In genomic region chr12:45727301-45727993, GRCh38 we compare ENCODE assay signal across 1 cellular context.
TF ChIP-seq lines count a peak whose summit lies in the region.

No MANE protein-coding gene starts in this region.

TF ChIP-seq in HEK293, 187 proteins besides CTCF, POLR2A, EP300 and RAD21 (continued from another document and continues in another):
- TF ChIP-seq ZNF398 (tag by site-specific recombination; IDR thresholded peaks at IDR 0.05) = peak; percentile 67; the same call in 1 of the 2 replicates
- no peak for TF ChIP-seq SCRT1 (tag by site-specific recombination; IDR thresholded peaks at IDR 0.05; ENCODE audit: borderline replicate concordance)
- TF ChIP-seq ZNF596 (tag by site-specific recombination; IDR thresholded peaks at IDR 0.05) = no peak
- TF ChIP-seq, protein P1, sequence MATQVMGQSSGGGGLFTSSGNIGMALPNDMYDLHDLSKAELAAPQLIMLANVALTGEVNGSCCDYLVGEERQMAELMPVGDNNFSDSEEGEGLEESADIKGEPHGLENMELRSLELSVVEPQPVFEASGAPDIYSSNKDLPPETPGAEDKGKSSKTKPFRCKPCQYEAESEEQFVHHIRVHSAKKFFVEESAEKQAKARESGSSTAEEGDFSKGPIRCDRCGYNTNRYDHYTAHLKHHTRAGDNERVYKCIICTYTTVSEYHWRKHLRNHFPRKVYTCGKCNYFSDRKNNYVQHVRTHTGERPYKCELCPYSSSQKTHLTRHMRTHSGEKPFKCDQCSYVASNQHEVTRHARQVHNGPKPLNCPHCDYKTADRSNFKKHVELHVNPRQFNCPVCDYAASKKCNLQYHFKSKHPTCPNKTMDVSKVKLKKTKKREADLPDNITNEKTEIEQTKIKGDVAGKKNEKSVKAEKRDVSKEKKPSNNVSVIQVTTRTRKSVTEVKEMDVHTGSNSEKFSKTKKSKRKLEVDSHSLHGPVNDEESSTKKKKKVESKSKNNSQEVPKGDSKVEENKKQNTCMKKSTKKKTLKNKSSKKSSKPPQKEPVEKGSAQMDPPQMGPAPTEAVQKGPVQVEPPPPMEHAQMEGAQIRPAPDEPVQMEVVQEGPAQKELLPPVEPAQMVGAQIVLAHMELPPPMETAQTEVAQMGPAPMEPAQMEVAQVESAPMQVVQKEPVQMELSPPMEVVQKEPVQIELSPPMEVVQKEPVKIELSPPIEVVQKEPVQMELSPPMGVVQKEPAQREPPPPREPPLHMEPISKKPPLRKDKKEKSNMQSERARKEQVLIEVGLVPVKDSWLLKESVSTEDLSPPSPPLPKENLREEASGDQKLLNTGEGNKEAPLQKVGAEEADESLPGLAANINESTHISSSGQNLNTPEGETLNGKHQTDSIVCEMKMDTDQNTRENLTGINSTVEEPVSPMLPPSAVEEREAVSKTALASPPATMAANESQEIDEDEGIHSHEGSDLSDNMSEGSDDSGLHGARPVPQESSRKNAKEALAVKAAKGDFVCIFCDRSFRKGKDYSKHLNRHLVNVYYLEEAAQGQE (tag by site-specific recombination; IDR thresholded peaks at IDR 0.05) = peak; percentile 22; the same call in 1 of the 2 replicates
- TF ChIP-seq, protein P2, sequence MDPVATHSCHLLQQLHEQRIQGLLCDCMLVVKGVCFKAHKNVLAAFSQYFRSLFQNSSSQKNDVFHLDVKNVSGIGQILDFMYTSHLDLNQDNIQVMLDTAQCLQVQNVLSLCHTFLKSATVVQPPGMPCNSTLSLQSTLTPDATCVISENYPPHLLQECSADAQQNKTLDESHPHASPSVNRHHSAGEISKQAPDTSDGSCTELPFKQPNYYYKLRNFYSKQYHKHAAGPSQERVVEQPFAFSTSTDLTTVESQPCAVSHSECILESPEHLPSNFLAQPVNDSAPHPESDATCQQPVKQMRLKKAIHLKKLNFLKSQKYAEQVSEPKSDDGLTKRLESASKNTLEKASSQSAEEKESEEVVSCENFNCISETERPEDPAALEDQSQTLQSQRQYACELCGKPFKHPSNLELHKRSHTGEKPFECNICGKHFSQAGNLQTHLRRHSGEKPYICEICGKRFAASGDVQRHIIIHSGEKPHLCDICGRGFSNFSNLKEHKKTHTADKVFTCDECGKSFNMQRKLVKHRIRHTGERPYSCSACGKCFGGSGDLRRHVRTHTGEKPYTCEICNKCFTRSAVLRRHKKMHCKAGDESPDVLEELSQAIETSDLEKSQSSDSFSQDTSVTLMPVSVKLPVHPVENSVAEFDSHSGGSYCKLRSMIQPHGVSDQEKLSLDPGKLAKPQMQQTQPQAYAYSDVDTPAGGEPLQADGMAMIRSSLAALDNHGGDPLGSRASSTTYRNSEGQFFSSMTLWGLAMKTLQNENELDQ (tag by site-specific recombination; IDR thresholded peaks at IDR 0.05; ENCODE audit: low read depth) = 0 out of 2 replicates have a peak, but pooled peaks have one; percentile 26
- TF ChIP-seq ZBTB11 (tag by site-specific recombination; conservative IDR thresholded peaks at IDR 0.05; ENCODE audit: low read depth) = peak; percentile 82
- TF ChIP-seq ZNF10 (tag by site-specific recombination; IDR thresholded peaks at IDR 0.05) = no peak
- TF ChIP-seq, protein P3, sequence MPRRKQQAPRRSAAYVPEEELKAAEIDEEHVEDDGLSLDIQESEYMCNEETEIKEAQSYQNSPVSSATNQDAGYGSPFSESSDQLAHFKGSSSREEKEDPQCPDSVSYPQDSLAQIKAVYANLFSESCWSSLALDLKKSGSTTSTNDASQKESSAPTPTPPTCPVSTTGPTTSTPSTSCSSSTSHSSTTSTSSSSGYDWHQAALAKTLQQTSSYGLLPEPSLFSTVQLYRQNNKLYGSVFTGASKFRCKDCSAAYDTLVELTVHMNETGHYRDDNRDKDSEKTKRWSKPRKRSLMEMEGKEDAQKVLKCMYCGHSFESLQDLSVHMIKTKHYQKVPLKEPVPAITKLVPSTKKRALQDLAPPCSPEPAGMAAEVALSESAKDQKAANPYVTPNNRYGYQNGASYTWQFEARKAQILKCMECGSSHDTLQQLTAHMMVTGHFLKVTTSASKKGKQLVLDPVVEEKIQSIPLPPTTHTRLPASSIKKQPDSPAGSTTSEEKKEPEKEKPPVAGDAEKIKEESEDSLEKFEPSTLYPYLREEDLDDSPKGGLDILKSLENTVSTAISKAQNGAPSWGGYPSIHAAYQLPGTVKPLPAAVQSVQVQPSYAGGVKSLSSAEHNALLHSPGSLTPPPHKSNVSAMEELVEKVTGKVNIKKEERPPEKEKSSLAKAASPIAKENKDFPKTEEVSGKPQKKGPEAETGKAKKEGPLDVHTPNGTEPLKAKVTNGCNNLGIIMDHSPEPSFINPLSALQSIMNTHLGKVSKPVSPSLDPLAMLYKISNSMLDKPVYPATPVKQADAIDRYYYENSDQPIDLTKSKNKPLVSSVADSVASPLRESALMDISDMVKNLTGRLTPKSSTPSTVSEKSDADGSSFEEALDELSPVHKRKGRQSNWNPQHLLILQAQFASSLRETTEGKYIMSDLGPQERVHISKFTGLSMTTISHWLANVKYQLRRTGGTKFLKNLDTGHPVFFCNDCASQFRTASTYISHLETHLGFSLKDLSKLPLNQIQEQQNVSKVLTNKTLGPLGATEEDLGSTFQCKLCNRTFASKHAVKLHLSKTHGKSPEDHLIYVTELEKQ (tag by site-specific recombination; IDR thresholded peaks at IDR 0.05; ENCODE audit: borderline replicate concordance) = peak; percentile 63
- no peak for TF ChIP-seq ZNF354C (tag by site-specific recombination; IDR thresholded peaks at IDR 0.05; ENCODE audit: borderline replicate concordance, low read depth)
- TF ChIP-seq ZNF48 (tag by site-specific recombination; IDR thresholded peaks at IDR 0.05) = no peak
- no peak for TF ChIP-seq ZNF571 (tag by site-specific recombination; IDR thresholded peaks at IDR 0.05)
- no peak for TF ChIP-seq ZNF664 (tag by site-specific recombination; IDR thresholded peaks at IDR 0.05)
- TF ChIP-seq ZNF514 (tag by site-specific recombination; IDR thresholded peaks at IDR 0.05) = no peak
- TF ChIP-seq ZNF670 (tag by site-specific recombination; IDR thresholded peaks at IDR 0.05; ENCODE audit: low read depth) = no peak
- no peak for TF ChIP-seq MYNN (tag by site-specific recombination; IDR thresholded peaks at IDR 0.05; ENCODE audit: borderline replicate concordance)
- TF ChIP-seq, protein P4, sequence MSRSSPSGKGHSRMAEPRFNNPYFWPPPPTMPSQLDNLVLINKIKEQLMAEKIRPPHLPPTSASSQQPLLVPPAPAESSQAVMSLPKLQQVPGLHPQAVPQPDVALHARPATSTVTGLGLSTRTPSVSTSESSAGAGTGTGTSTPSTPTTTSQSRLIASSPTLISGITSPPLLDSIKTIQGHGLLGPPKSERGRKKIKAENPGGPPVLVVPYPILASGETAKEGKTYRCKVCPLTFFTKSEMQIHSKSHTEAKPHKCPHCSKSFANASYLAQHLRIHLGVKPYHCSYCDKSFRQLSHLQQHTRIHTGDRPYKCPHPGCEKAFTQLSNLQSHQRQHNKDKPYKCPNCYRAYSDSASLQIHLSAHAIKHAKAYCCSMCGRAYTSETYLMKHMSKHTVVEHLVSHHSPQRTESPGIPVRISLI (tag by site-specific recombination; IDR thresholded peaks at IDR 0.05) = no peak
- peak; percentile 94 for TF ChIP-seq ZNF600 (tag by site-specific recombination; IDR thresholded peaks at IDR 0.05)
- TF ChIP-seq, protein P5, sequence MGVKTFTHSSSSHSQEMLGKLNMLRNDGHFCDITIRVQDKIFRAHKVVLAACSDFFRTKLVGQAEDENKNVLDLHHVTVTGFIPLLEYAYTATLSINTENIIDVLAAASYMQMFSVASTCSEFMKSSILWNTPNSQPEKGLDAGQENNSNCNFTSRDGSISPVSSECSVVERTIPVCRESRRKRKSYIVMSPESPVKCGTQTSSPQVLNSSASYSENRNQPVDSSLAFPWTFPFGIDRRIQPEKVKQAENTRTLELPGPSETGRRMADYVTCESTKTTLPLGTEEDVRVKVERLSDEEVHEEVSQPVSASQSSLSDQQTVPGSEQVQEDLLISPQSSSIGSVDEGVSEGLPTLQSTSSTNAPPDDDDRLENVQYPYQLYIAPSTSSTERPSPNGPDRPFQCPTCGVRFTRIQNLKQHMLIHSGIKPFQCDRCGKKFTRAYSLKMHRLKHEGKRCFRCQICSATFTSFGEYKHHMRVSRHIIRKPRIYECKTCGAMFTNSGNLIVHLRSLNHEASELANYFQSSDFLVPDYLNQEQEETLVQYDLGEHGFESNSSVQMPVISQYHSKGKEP (tag by site-specific recombination; IDR thresholded peaks at IDR 0.05) = peak; percentile 66; the same call in 1 of the 2 replicates
- TF ChIP-seq ZNF239 (tag by site-specific recombination; IDR thresholded peaks at IDR 0.05) = no peak
- TF ChIP-seq ZNF18 (tag by site-specific recombination; IDR thresholded peaks at IDR 0.05) = peak; percentile 76; the same call in 1 of the 2 replicates
- TF ChIP-seq KLF1 (tag by site-specific recombination; IDR thresholded peaks at IDR 0.05) = peak; percentile 75
- TF ChIP-seq ZNF560 (tag by site-specific recombination; IDR thresholded peaks at IDR 0.05; ENCODE audit: borderline replicate concordance) = no peak
- TF ChIP-seq ZNF768 (tag by site-specific recombination; IDR thresholded peaks at IDR 0.05) = no peak
- no peak for TF ChIP-seq HOXC10 (CRISPR knock-in tag; IDR thresholded peaks at IDR 0.05)
- TF ChIP-seq ZNF518A (tag by site-specific recombination; conservative IDR thresholded peaks at IDR 0.05; ENCODE audit: low read depth) = peak; percentile 51; the same call in 1 of the 2 replicates
